In genomic region chr22:41910599-41911291, GRCh38 we compare ENCODE assay signal across 10 cellular contexts. TPM values are rescaled to one million over a fixed set of nuclear protein-coding genes. Genes with fewer than 3 reads are reported as not detected.
A peak's percentile ranks its signal among the peaks of the same experiment; 100 is the strongest.
DNase-seq lines count a peak whose midpoint lies in the region; ATAC-seq and TF ChIP-seq lines count a peak whose summit lies in the region.
"Had no signal": no experiment of that assay in that cellular context is flagged by ENCODE, and none has a peak within 500 bp of the region (broad histone marks: within the 10 kb centered on the region; RNA-seq: fewer than 3 reads in every experiment).

No MANE protein-coding gene starts in this region.

- H3K79me2 ChIP-seq in H9 (ENCODE audit: insufficient read depth, low read length) = no peaks in the 10 kb centered on the region

- no CpG with 5 or more reads among the region's 61 CpGs for WGBS in H9 (ENCODE audit: extremely low coverage, insufficient read length, low lambda C conversion rate)
- 6 to 10% methylated on average over 61 of the region's 61 CpGs for WGBS in heart right ventricle, 2 donors
- WGBS in lower leg skin, 2 donors = 0 to 2% methylated on average over 14 to 37 of the region's 61 CpGs

- H3K27ac Mint-ChIP-seq in H9 = no peak overlapping the region

- H2BK120ac ChIP-seq in H9 (ENCODE audit: low read depth, low read length, poor library complexity, severe bottlenecking) = no peak overlapping the region

- TF ChIP-seq POLR2A in gastrocnemius medialis (IDR thresholded peaks at IDR 0.05) = no peak
- TF ChIP-seq POLR2A in lower leg skin (IDR thresholded peaks at IDR 0.05) = no peak

- H3K4ac ChIP-seq in H9 (ENCODE audit: low read depth, low read length) = no peak overlapping the region

- H3K27me3 ChIP-seq in H9 (ENCODE audit: insufficient read depth, low read length) = peaks cover 43% of the 10 kb centered on the region
- H3K27me3 ChIP-seq in heart right ventricle = peaks cover 26 to 69% (median 57%) of the 10 kb centered on the region in 7 donors
- peaks cover 43 to 46% (median 43%) of the 10 kb centered on the region in 3 donors for H3K27me3 ChIP-seq in gastrocnemius medialis
- H3K27me3 ChIP-seq in brain microvascular endothelial cell (replicated peaks) = peaks cover 60% of the 10 kb centered on the region

- no peak overlapping the region for H3K14ac ChIP-seq in H9 (ENCODE audit: insufficient read depth, low read length)

- no peak overlapping the region for H4K8ac ChIP-seq in H9 (replicated peaks; ENCODE audit: insufficient read length, low read depth, low read length)

- H2BK5ac ChIP-seq in H9 (ENCODE audit: insufficient read length, low read length) = no peak overlapping the region

- intact Hi-C loops in heart right ventricle (cut with DNase I) = no loop called here
- intact Hi-C loops in gastrocnemius medialis (cut with DNase I; ENCODE audit: low total_unique reads) = no loop called here
- intact Hi-C loops in lower leg skin (cut with DNase I; ENCODE audit: low total_unique reads) = no loop called here

- peaks cover 0 to 22% (median 3%) of the 10 kb centered on the region in 9 donors for H3K36me3 ChIP-seq in heart right ventricle
- H3K36me3 ChIP-seq in gastrocnemius medialis = no peaks in the 10 kb centered on the region
- peaks cover 2% of the 10 kb centered on the region for H3K36me3 ChIP-seq in brain microvascular endothelial cell (replicated peaks)

- no peak overlapping the region for H3K23ac ChIP-seq in H9 (ENCODE audit: insufficient read length, low read depth, low read length)

- H4K91ac ChIP-seq in H9 (ENCODE audit: insufficient read length, low read depth, low read length) = no peak overlapping the region

- peaks cover 5 to 11% (median 9%) of the 10 kb centered on the region in 3 experiments for H3K36me3 Mint-ChIP-seq in H9 (ENCODE audit: insufficient read depth in 1 of 3, low read depth in 3 of 3)
- peaks cover 3% of the 10 kb centered on the region for H3K36me3 Mint-ChIP-seq in activated T-cell treated with anti-CD3 and anti-CD28 coated beads, Interleukin-2, amount 50 U/mL, for 4 hours (ENCODE audit: insufficient read depth)

- H2AFZ ChIP-seq in H9 (ENCODE audit: low read length) = no peak overlapping the region

- in situ Hi-C loops in gastrocnemius medialis (cut with MboI; ENCODE audit: low sequenced_read_pairs in 4 of 4) = no loop called here
- in situ Hi-C loops in brain microvascular endothelial cell (cut with HindIII; ENCODE audit: low pct_ligation_motif_present, low sequenced_read_pairs) = no loop called here

- no peak overlapping the region for H4K5ac ChIP-seq in H9 (ENCODE audit: insufficient read length, low read depth, low read length)

- H3K4me1 Mint-ChIP-seq in H9 = peaks cover 11 to 26% of the 10 kb centered on the region in 2 experiments
- peaks cover 33% of the 10 kb centered on the region for H3K4me1 Mint-ChIP-seq in activated T-cell treated with anti-CD3 and anti-CD28 coated beads, Interleukin-2, amount 50 U/mL, for 4 hours (ENCODE audit: low read depth)

- no peak overlapping the region for H3K9ac ChIP-seq in H9 (ENCODE audit: extremely low read depth, insufficient read length, low read length)

- no peak overlapping the region for H2AK5ac ChIP-seq in H9 (ENCODE audit: insufficient read length, low read length)

- H3K56ac ChIP-seq in H9 (ENCODE audit: insufficient read length, low read depth, low read length) = no peak overlapping the region

- no peaks in the 10 kb centered on the region; a peak in 2 of 5 replicates for H3K9me3 Mint-ChIP-seq in H9
- no peaks in the 10 kb centered on the region for H3K9me3 Mint-ChIP-seq in activated T-cell treated with anti-CD3 and anti-CD28 coated beads, Interleukin-2, amount 50 U/mL, for 4 hours

- no peak overlapping the region for H3T11ph ChIP-seq in H9 (ENCODE audit: low read length)

- H3K79me1 ChIP-seq in H9 (ENCODE audit: insufficient read depth, low read depth, low read length, poor library complexity, severe bottlenecking) = no peaks in the 10 kb centered on the region

- TF ChIP-seq CTCF in H9 (conservative IDR thresholded peaks at IDR 0.05) = no peak
- TF ChIP-seq CTCF in heart right ventricle (IDR thresholded peaks at IDR 0.05) = no peak
- no peak for TF ChIP-seq CTCF in gastrocnemius medialis (IDR thresholded peaks at IDR 0.05 in 4 of 5, conservative IDR thresholded peaks at IDR 0.05 in 1 of 5)
- no peak for TF ChIP-seq CTCF in brain microvascular endothelial cell (IDR thresholded peaks at IDR 0.05; ENCODE audit: low read depth, low read length, missing control alignments)
- TF ChIP-seq CTCF in lower leg skin (IDR thresholded peaks at IDR 0.05) = no peak

- no peak overlapping the region for H3K18ac ChIP-seq in H9 (ENCODE audit: insufficient read length, low read depth, low read length)

- H3K4me1 ChIP-seq in H9 (ENCODE audit: insufficient read depth, low read length) = peaks cover 2% of the 10 kb centered on the region; the same call in 1 of the 2 replicates
- peaks cover 9 to 39% (median 23%) of the 10 kb centered on the region in 9 donors for H3K4me1 ChIP-seq in heart right ventricle
- peaks cover 5 to 15% of the 10 kb centered on the region in 2 donors for H3K4me1 ChIP-seq in gastrocnemius medialis

- peaks cover 64% of the 10 kb centered on the region for H3K27me3 Mint-ChIP-seq in H9 (ENCODE audit: low read depth)
- peaks cover 36% of the 10 kb centered on the region for H3K27me3 Mint-ChIP-seq in activated T-cell treated with anti-CD3 and anti-CD28 coated beads, Interleukin-2, amount 50 U/mL, for 4 hours (ENCODE audit: low read depth)

- ATAC-seq in activated T-cell treated with anti-CD3 and anti-CD28 coated beads, Interleukin-2, amount 50 U/mL, for 4 hours = peak; percentile 21 to 44
- peak; percentile 43 to 83 (median 60) for ATAC-seq in heart right ventricle
- peak; percentile 56 to 60 for ATAC-seq in gastrocnemius medialis
- ATAC-seq in HG02981 (IDR thresholded peaks at IDR 0.05; ENCODE audit: unreplicated experiment) = no peak

- no peak overlapping the region; a peak in 1 of 5 replicates for H3K4me3 Mint-ChIP-seq in H9
- H3K4me3 Mint-ChIP-seq in activated T-cell treated with anti-CD3 and anti-CD28 coated beads, Interleukin-2, amount 50 U/mL, for 4 hours = peak overlapping the region; percentile 50

- H3K9me3 ChIP-seq in H9 (ENCODE audit: control insufficient read depth, low read depth, low read length) = no peaks in the 10 kb centered on the region
- H3K9me3 ChIP-seq in heart right ventricle = no peaks in the 10 kb centered on the region
- H3K9me3 ChIP-seq in gastrocnemius medialis = no peaks in the 10 kb centered on the region

- H2BK12ac ChIP-seq in H9 (ENCODE audit: insufficient read length, low read depth, low read length) = no peak overlapping the region

- H3K23me2 ChIP-seq in H9 (ENCODE audit: insufficient read length, low read depth, low read length, poor library complexity, severe bottlenecking) = peaks cover 6% of the 10 kb centered on the region

- no peak overlapping the region for H2BK20ac ChIP-seq in H9 (ENCODE audit: low read depth, low read length, poor library complexity, severe bottlenecking)

- H3K4me3 ChIP-seq in heart right ventricle = peak overlapping the region in 9 of 10 donors; percentile 26 to 53 (median 37)
- H3K4me3 ChIP-seq in gastrocnemius medialis = peak overlapping the region; percentile 23 to 49 (median 44)
- H3K4me3 ChIP-seq in brain microvascular endothelial cell (ENCODE audit: low read depth, low read length) = no peak overlapping the region
- H3K4me3 ChIP-seq in lower leg skin (ENCODE audit: low read depth, poor library complexity, severe bottlenecking) = no peak overlapping the region

- no peak for DNase-seq in H9
- DNase-seq in activated T-cell treated with anti-CD3 and anti-CD28 coated beads, Interleukin-2, amount 50 U/mL, for 4 hours = peak; percentile 36
- peak; percentile 49 to 63 for DNase-seq in heart right ventricle
- peak; percentile 29 to 51 for DNase-seq in gastrocnemius medialis
- no peak for DNase-seq in brain microvascular endothelial cell
- DNase-seq in SW480 (ENCODE audit: low spot score) = no peak
- DNase-seq in lower leg skin (ENCODE audit: low spot score in 2 of 2) = no peak

- H3K4me2 ChIP-seq in H9 (ENCODE audit: insufficient read depth, insufficient read length, low read length) = peak overlapping the region; percentile 15

- H4K20me1 ChIP-seq in H9 (ENCODE audit: control insufficient read depth, insufficient read depth, insufficient read length) = no peaks in the 10 kb centered on the region

- no peak overlapping the region for H2BK15ac ChIP-seq in H9 (ENCODE audit: low read depth, low read length)

- H3K27ac ChIP-seq in H9 (ENCODE audit: insufficient read length, low read depth, low read length) (no peak overlapping the region), heart right ventricle (peak overlapping the region in 5 of 10 donors; percentile 13 to 50 (median 43)), gastrocnemius medialis (peak overlapping the region in 1 of 4 donors; percentile 20), brain microvascular endothelial cell (no peak overlapping the region)

RNA-seq across cellular contexts. Expression of gene SHISA8, which starts 4.1 kb away (rescaled TPM):
- total RNA-seq in H9 (2021) (0.72 and 1.4 TPM in 2 replicates), heart right ventricle (1 to 10 TPM in 9 of 10 donors, under 1 TPM in 1; 0.78 to 4.6 (median 1.4) TPM), gastrocnemius medialis (not detected), lower leg skin (1 to 10 TPM in 2 of 4 donors, under 1 TPM in 2; 0.46 to 2.0 (median 1.0) TPM)
- 1 to 10 TPM; 3.9 to 5.6 (median 5.0) TPM for total RNA-seq in activated T-cell treated with anti-CD3 and anti-CD28 coated beads, Interleukin-2, amount 50 U/mL, for 4 hours
- polyA plus RNA-seq in heart right ventricle = 1 to 10 TPM in 1 of 2 donors, under 1 TPM in 1; 0.16 to 3.5 TPM
- total RNA-seq: glomerular endothelial cell, LHCN-M2 had no signal

RNA-seq across cellular contexts. Expression of gene TNFRSF13C, which starts 15.9 kb away (rescaled TPM):
- 1.6 and 1.9 TPM in 2 replicates for total RNA-seq in H9 (2021)
- total RNA-seq in activated T-cell treated with anti-CD3 and anti-CD28 coated beads, Interleukin-2, amount 50 U/mL, for 4 hours = 1 to 10 TPM; 6.1 to 7.6 (median 6.9) TPM
- total RNA-seq in heart right ventricle = under 1 TPM; 0.24 to 0.77 (median 0.48) TPM
- under 1 TPM; 0.03 to 0.44 TPM for polyA plus RNA-seq in heart right ventricle
- not detected for total RNA-seq in gastrocnemius medialis
- total RNA-seq in lower leg skin = 1 to 10 TPM; 1.6 to 2.9 (median 1.7) TPM
- total RNA-seq: glomerular endothelial cell had no signal

RNA-seq across cellular contexts. Expression of gene CENPM, which starts 36.2 kb away (rescaled TPM):
- total RNA-seq in H9 (2021) = 36.5 and 37.2 TPM in 2 replicates
- total RNA-seq in activated T-cell treated with anti-CD3 and anti-CD28 coated beads, Interleukin-2, amount 50 U/mL, for 4 hours = 10 to 100 TPM; 40.7 to 52.2 (median 48.5) TPM
- 1 to 10 TPM in 1 of 10 donors, under 1 TPM in 5, not detected in 4; 0.34 to 3.5 (median 0.66) TPM for total RNA-seq in heart right ventricle
- 1 to 10 TPM; 1.0 to 1.7 TPM for polyA plus RNA-seq in heart right ventricle
- total RNA-seq in gastrocnemius medialis = 1 to 10 TPM in 2 of 4 donors, not detected in 2; 1.5 to 5.1 TPM
- 10 to 100 TPM in 2 of 4 donors, 1 to 10 TPM in 2; 5.9 to 20.2 (median 9.1) TPM for total RNA-seq in lower leg skin

RNA-seq across cellular contexts. Expression of gene SEPTIN3, which starts 58.5 kb away (rescaled TPM):
- total RNA-seq in H9 (2021) = 32.4 and 33.3 TPM in 2 replicates
- 1 to 10 TPM in 1 of 3 donors, under 1 TPM in 2; 0.68 to 1.3 (median 0.84) TPM for total RNA-seq in activated T-cell treated with anti-CD3 and anti-CD28 coated beads, Interleukin-2, amount 50 U/mL, for 4 hours
- under 1 TPM in 4 of 10 donors, not detected in 6; 0.06 to 0.44 (median 0.10) TPM for total RNA-seq in heart right ventricle
- polyA plus RNA-seq in heart right ventricle = under 1 TPM; 0.03 to 0.22 TPM
- under 1 TPM in 1 of 4 donors, not detected in 3; 0.18 TPM for total RNA-seq in gastrocnemius medialis
- total RNA-seq in lower leg skin = 1 to 10 TPM in 2 of 4 donors, under 1 TPM in 2; 0.76 to 1.2 (median 0.96) TPM
- total RNA-seq: LHCN-M2 had no signal

Comparison
In these comparisons a context has a peak if more than half of its experiments do, and no peak if none do; other contexts are left out.
1. DNase-seq: peak in activated T-cell treated with anti-CD3 and anti-CD28 coated beads, Interleukin-2, amount 50 U/mL, for 4 hours (single experiment), heart right ventricle (2 of 2) and gastrocnemius medialis (2 of 2); none in H9 (single experiment), brain microvascular endothelial cell (single experiment), SW480 (single experiment) and lower leg skin (0 of 2).
2. H3K4me3 ChIP-seq: peak in heart right ventricle (9 of 10) and gastrocnemius medialis (4 of 4); none in brain microvascular endothelial cell (single experiment) and lower leg skin (single experiment).